In the genomic region with DNA sequence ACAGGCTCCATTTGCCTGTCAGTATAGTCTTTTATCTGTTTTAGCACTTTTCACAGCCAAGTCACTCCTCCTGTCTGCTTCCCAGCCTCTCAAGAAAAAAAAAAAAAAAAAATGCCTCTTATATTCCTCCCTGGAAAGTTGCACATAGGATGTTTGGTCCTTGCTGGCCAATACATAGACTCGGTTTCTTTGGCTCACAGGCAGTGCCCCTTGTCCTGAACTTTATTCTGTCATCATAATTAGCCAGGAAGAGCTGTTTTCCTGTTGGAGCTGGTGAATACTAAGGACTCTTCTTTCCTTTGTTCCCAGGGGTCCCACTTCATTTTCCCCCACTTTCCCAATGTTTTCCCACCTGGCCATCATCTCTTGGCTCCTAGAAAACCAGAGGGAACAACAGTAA, we compare ENCODE assay signal across 1 cellular context.
TF ChIP-seq lines count a peak whose summit lies in the region.

No MANE protein-coding gene starts in this region.

TF ChIP-seq in WTC11, 78 proteins besides CTCF, POLR2A, EP300 and RAD21 (continued from another document):
- TF ChIP-seq, protein P1, sequence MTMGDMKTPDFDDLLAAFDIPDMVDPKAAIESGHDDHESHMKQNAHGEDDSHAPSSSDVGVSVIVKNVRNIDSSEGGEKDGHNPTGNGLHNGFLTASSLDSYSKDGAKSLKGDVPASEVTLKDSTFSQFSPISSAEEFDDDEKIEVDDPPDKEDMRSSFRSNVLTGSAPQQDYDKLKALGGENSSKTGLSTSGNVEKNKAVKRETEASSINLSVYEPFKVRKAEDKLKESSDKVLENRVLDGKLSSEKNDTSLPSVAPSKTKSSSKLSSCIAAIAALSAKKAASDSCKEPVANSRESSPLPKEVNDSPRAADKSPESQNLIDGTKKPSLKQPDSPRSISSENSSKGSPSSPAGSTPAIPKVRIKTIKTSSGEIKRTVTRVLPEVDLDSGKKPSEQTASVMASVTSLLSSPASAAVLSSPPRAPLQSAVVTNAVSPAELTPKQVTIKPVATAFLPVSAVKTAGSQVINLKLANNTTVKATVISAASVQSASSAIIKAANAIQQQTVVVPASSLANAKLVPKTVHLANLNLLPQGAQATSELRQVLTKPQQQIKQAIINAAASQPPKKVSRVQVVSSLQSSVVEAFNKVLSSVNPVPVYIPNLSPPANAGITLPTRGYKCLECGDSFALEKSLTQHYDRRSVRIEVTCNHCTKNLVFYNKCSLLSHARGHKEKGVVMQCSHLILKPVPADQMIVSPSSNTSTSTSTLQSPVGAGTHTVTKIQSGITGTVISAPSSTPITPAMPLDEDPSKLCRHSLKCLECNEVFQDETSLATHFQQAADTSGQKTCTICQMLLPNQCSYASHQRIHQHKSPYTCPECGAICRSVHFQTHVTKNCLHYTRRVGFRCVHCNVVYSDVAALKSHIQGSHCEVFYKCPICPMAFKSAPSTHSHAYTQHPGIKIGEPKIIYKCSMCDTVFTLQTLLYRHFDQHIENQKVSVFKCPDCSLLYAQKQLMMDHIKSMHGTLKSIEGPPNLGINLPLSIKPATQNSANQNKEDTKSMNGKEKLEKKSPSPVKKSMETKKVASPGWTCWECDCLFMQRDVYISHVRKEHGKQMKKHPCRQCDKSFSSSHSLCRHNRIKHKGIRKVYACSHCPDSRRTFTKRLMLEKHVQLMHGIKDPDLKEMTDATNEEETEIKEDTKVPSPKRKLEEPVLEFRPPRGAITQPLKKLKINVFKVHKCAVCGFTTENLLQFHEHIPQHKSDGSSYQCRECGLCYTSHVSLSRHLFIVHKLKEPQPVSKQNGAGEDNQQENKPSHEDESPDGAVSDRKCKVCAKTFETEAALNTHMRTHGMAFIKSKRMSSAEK (CRISPR knock-in tag; IDR thresholded peaks at IDR 0.05; ENCODE audit: borderline replicate concordance): no peak
- TF ChIP-seq ZNF671 (CRISPR knock-in tag; IDR thresholded peaks at IDR 0.05) (no peak), ZBTB21 (CRISPR knock-in tag; IDR thresholded peaks at IDR 0.05; ENCODE audit: borderline replicate concordance) (no peak), HMGA2 (CRISPR knock-in tag; IDR thresholded peaks at IDR 0.05) (no peak), RORB (CRISPR knock-in tag; IDR thresholded peaks at IDR 0.05) (no peak), ZNF416 (CRISPR knock-in tag; IDR thresholded peaks at IDR 0.05) (no peak), TCF7 (CRISPR knock-in tag; IDR thresholded peaks at IDR 0.05; ENCODE audit: low read depth) (no peak), FOXK1 (CRISPR knock-in tag; IDR thresholded peaks at IDR 0.05) (no peak), ELF4 (CRISPR knock-in tag; IDR thresholded peaks at IDR 0.05; ENCODE audit: low read depth) (no peak)
- TF ChIP-seq, protein P2, sequence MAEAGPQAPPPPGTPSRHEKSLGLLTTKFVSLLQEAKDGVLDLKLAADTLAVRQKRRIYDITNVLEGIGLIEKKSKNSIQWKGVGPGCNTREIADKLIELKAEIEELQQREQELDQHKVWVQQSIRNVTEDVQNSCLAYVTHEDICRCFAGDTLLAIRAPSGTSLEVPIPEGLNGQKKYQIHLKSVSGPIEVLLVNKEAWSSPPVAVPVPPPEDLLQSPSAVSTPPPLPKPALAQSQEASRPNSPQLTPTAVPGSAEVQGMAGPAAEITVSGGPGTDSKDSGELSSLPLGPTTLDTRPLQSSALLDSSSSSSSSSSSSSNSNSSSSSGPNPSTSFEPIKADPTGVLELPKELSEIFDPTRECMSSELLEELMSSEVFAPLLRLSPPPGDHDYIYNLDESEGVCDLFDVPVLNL (CRISPR knock-in tag; IDR thresholded peaks at IDR 0.05; ENCODE audit: borderline replicate concordance, low read depth): no peak
- TF ChIP-seq, protein P3, sequence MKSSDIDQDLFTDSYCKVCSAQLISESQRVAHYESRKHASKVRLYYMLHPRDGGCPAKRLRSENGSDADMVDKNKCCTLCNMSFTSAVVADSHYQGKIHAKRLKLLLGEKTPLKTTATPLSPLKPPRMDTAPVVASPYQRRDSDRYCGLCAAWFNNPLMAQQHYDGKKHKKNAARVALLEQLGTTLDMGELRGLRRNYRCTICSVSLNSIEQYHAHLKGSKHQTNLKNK (CRISPR knock-in tag; IDR thresholded peaks at IDR 0.05): no peak
